In the genomic region with DNA sequence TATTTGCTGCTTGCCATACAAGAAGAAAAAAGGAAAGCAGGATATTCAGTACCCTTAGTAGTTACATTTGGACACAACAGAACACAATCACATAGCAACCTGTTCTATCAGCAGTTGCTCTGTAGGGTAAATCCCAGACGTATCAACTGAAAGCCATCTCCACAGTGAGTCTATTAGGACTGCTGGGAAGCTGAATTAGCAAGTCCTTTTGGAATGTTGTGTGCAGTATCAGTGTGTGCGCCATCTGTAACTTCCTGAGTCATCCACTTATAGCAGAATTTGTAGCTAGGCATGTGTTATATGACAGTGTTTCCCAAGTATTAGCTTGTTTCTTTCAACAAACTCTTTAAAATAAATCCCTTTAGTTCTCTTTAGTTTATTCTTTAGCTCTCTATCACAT, we compare ENCODE assay signal across 12 cellular contexts. TPM values are rescaled to one million over a fixed set of nuclear protein-coding genes. Genes with fewer than 3 reads are reported as not detected.
DNase-seq lines count a peak whose midpoint lies in the region; ATAC-seq and TF ChIP-seq lines count a peak whose summit lies in the region.
"Had no signal": no experiment of that assay in that cellular context is flagged by ENCODE, and none has a peak within 500 bp of the region (broad histone marks: within the 10 kb centered on the region; RNA-seq: fewer than 3 reads in every experiment).

No MANE protein-coding gene starts in this region.

- no peak overlapping the region for H3K4me3 ChIP-seq in SK-N-SH (ENCODE audit: low read depth in 2 of 2, low read length in 1 of 2)
- no peak overlapping the region for H3K4me3 ChIP-seq in gastrocnemius medialis

- intact Hi-C loops in gastrocnemius medialis (cut with DNase I; ENCODE audit: low total_unique reads) = no loop called here

- DNase-seq in ACHN = peak; percentile 88
- peak; percentile 70 for DNase-seq in H4 (ENCODE audit: low spot score)
- DNase-seq in SK-N-SH = no peak
- DNase-seq in glomerular visceral epithelial cell (ENCODE audit: extremely low spot score) = peak; percentile 57
- no peak for DNase-seq in G401 (ENCODE audit: low spot score)
- no peak for DNase-seq in stimulated activated CD4-positive, alpha-beta T cell treated with anti-CD3 and anti-CD28 coated beads, Interleukin-2, amount 100 ng/mL, for 48 hours
- no peak for DNase-seq in gastrocnemius medialis
- DNase-seq: activated T-cell treated with anti-CD3 and anti-CD28 coated beads, Interleukin-2, amount 50 U/mL, for 72 hours; CD4-positive, CD25-positive, alpha-beta regulatory T cell; hippocampal formation had no signal

- H3K9ac ChIP-seq in SK-N-SH = no peak overlapping the region

- H3K27ac ChIP-seq in SK-N-SH (ENCODE audit: low read depth in 2 of 2, low read length in 1 of 2) (peak overlapping the region; percentile 19 to 63; a peak in 3 of 4 replicates), gastrocnemius medialis (no peak overlapping the region)

- H3K4me1 ChIP-seq in SK-N-SH (ENCODE audit: control insufficient read depth in 1 of 2, insufficient read depth in 2 of 2, low read depth in 1 of 2, low read length in 1 of 2) = no peaks in the 10 kb centered on the region
- no peaks in the 10 kb centered on the region for H3K4me1 ChIP-seq in gastrocnemius medialis

- TF ChIP-seq RAD21 in SK-N-SH (IDR thresholded peaks at IDR 0.05; ENCODE audit: low read length) = no peak

- H4K20me1 ChIP-seq in SK-N-SH (ENCODE audit: insufficient read depth) = no peaks in the 10 kb centered on the region

- TF ChIP-seq POLR2A in gastrocnemius medialis (IDR thresholded peaks at IDR 0.05) = no peak

- 4% methylated on average over 2 of the region's 2 CpGs for WGBS in SK-N-SH (ENCODE audit: low lambda C conversion rate)

- ATAC-seq in HG03457 (IDR thresholded peaks at IDR 0.05; ENCODE audit: unreplicated experiment) (no peak), gastrocnemius medialis (no peak)
- ATAC-seq: activated T-cell treated with anti-CD3 and anti-CD28 coated beads, Interleukin-2, amount 50 U/mL, for 72 hours; natural killer cell treated with Interleukin-12 subunit alpha and Interleukin-12 subunit beta and Interleukin-15 and Interleukin-18, amount 100 ng/mL, for 72 hours had no signal

- peaks cover 4% of the 10 kb centered on the region for H3F3A ChIP-seq in SK-N-SH (replicated peaks; ENCODE audit: insufficient read depth)

- H2AFZ ChIP-seq in SK-N-SH (ENCODE audit: low read depth) = no peak overlapping the region

- peaks cover 0 to 3% of the 10 kb centered on the region in 2 experiments for H3K36me3 ChIP-seq in SK-N-SH (replicated peaks in 1 of 2; ENCODE audit: control insufficient read depth in 1 of 2, insufficient read depth in 2 of 2, low read length in 1 of 2)
- no peaks in the 10 kb centered on the region for H3K36me3 ChIP-seq in gastrocnemius medialis

- CTCF ChIA-PET in SK-N-SH (lab: Yijun Ruan, JAX) = interaction anchor here (1.0 kb wide), 2 partner anchors 9 to 94 kb away, joined by 3 read pairs; no protein-coding TSS in a partner anchor

- H3K4me2 ChIP-seq in SK-N-SH = no peak overlapping the region

- POLR2A ChIA-PET in SK-N-SH (lab: Yijun Ruan, JAX) = no interaction called here

- no peaks in the 10 kb centered on the region for H3K9me3 ChIP-seq in SK-N-SH
- H3K9me3 ChIP-seq in gastrocnemius medialis = no peaks in the 10 kb centered on the region

- no peaks in the 10 kb centered on the region for H3K27me3 ChIP-seq in SK-N-SH (ENCODE audit: insufficient read depth)
- no peaks in the 10 kb centered on the region for H3K27me3 ChIP-seq in gastrocnemius medialis

- TF ChIP-seq CTCF in SK-N-SH (IDR thresholded peaks at IDR 0.05) (no peak), gastrocnemius medialis (IDR thresholded peaks at IDR 0.05 in 4 of 5, conservative IDR thresholded peaks at IDR 0.05 in 1 of 5) (no peak)

- no peak for TF ChIP-seq EP300 in SK-N-SH (IDR thresholded peaks at IDR 0.05; ENCODE audit: borderline replicate concordance in 1 of 2, low read depth in 1 of 2, low read length in 1 of 2)

- H3K79me2 ChIP-seq in SK-N-SH (ENCODE audit: insufficient read depth) = no peaks in the 10 kb centered on the region

- in situ Hi-C loops in ACHN (cut with HindIII; ENCODE audit: low pct_ligation_motif_present, low pct_unique_long_range_greater_than_20kb, low sequenced_read_pairs) = no loop called here
- in situ Hi-C loops in G401 (cut with HindIII; ENCODE audit: low sequenced_read_pairs) = no loop called here
- in situ Hi-C loops in gastrocnemius medialis (cut with MboI; ENCODE audit: low sequenced_read_pairs in 4 of 4) = no loop called here

- no peaks in the 10 kb centered on the region for H3K9me2 ChIP-seq in SK-N-SH

TF ChIP-seq in SK-N-SH, 30 proteins besides CTCF, POLR2A, EP300 and RAD21:
- TF ChIP-seq JUND (IDR thresholded peaks at IDR 0.05) (peak; percentile 67), TCF12 (IDR thresholded peaks at IDR 0.05) (peak; percentile 73), TAF1 (IDR thresholded peaks at IDR 0.05; ENCODE audit: borderline replicate concordance, low read depth, low read length) (no peak), FOSL2 (IDR thresholded peaks at IDR 0.05; ENCODE audit: borderline replicate concordance, low read depth) (peak; percentile 82), SMC3 (IDR thresholded peaks at IDR 0.05; ENCODE audit: low read depth, low read length) (no peak), ELF1 (IDR thresholded peaks at IDR 0.05) (no peak), NFIC (IDR thresholded peaks at IDR 0.05; ENCODE audit: borderline replicate concordance) (peak; percentile 21; the same call in 1 of the 2 replicates)
- TF ChIP-seq, protein P1, sequence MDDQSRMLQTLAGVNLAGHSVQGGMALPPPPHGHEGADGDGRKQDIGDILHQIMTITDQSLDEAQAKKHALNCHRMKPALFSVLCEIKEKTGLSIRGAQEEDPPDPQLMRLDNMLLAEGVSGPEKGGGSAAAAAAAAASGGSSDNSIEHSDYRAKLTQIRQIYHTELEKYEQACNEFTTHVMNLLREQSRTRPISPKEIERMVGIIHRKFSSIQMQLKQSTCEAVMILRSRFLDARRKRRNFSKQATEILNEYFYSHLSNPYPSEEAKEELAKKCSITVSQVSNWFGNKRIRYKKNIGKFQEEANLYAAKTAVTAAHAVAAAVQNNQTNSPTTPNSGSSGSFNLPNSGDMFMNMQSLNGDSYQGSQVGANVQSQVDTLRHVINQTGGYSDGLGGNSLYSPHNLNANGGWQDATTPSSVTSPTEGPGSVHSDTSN (IDR thresholded peaks at IDR 0.05) = no peak

RNA-seq across cellular contexts. Expression of a gene that starts 21.3 kb away (rescaled TPM):
- total RNA-seq in H4 (2014; rRNA removed; shearing (Covaris generic)) = 0.14 TPM in 1 of 2 replicates, not detected in the other
- polyA plus RNA-seq in SK-N-SH (2012; rRNA removed) = 0.94 and 1.4 TPM in 2 replicates
- 0.71 and 1.2 TPM in 2 replicates for polyA plus RNA-seq in SK-N-SH (2012; cell fraction: cytosol; rRNA removed)
- polyA plus RNA-seq in SK-N-SH (2012; cell fraction: nucleus; rRNA removed) = 4.2 TPM in 2 replicates
- 0.49 and 3.4 TPM in 2 replicates for total RNA-seq in G401 (2014; rRNA removed; shearing (Covaris generic))
- 1 to 10 TPM in 2 of 4 donors, under 1 TPM in 2; 0.24 to 2.9 (median 0.74) TPM for total RNA-seq in gastrocnemius medialis

RNA-seq across cellular contexts. Expression of a gene that starts 28.0 kb away (rescaled TPM):
- 82.5 and 84.8 TPM in 2 replicates for total RNA-seq in H4 (2014; rRNA removed; shearing (Covaris generic))
- 25.9 and 40.0 TPM in 2 replicates for polyA plus RNA-seq in SK-N-SH (2012; rRNA removed)
- 33.4 and 39.2 TPM in 2 replicates for polyA plus RNA-seq in SK-N-SH (2012; cell fraction: cytosol; rRNA removed)
- polyA plus RNA-seq in SK-N-SH (2012; cell fraction: nucleus; rRNA removed) = 44.4 and 77.9 TPM in 2 replicates
- total RNA-seq in G401 (2014; rRNA removed; shearing (Covaris generic)) = 111 and 124 TPM in 2 replicates
- 10 to 100 TPM; 31.7 to 55.1 (median 42.1) TPM for total RNA-seq in gastrocnemius medialis

RNA-seq across cellular contexts. Expression of a gene that starts 28.6 kb away (rescaled TPM):
- 0.25 TPM in 1 of 2 replicates, not detected in the other for total RNA-seq in H4 (2014; rRNA removed; shearing (Covaris generic))
- polyA plus RNA-seq in SK-N-SH (2012; rRNA removed) = 0.18 and 0.45 TPM in 2 replicates
- polyA plus RNA-seq in SK-N-SH (2012; cell fraction: cytosol; rRNA removed) = 0.29 and 0.45 TPM in 2 replicates
- polyA plus RNA-seq in SK-N-SH (2012; cell fraction: nucleus; rRNA removed) = 0.15 and 0.46 TPM in 2 replicates
- total RNA-seq in G401 (2014; rRNA removed; shearing (Covaris generic)) = 1.0 TPM in 1 of 2 replicates, not detected in the other
- 1 to 10 TPM in 1 of 4 donors, under 1 TPM in 1, not detected in 2; 0.80 to 1.0 TPM for total RNA-seq in gastrocnemius medialis
- total RNA-seq: natural killer cell treated with Interleukin-12 subunit alpha and Interleukin-12 subunit beta and Interleukin-15 and Interleukin-18, amount 100 ng/mL, for 72 hours had no signal

Comparison
In these comparisons a context has a peak if more than half of its experiments do, and no peak if none do; other contexts are left out.
1. DNase-seq: peak in ACHN (single experiment), H4 (single experiment) and glomerular visceral epithelial cell (single experiment); none in SK-N-SH (single experiment), G401 (single experiment), stimulated activated CD4-positive, alpha-beta T cell treated with anti-CD3 and anti-CD28 coated beads, Interleukin-2, amount 100 ng/mL, for 48 hours (0 of 2) and gastrocnemius medialis (0 of 2).
2. H3K27ac ChIP-seq: peak in SK-N-SH (2 of 2); none in gastrocnemius medialis (0 of 4).